Comparison of ENCODE assay signal across 8 cellular contexts in genomic region chr2:11743846-11744553, GRCh38. TPM values are rescaled to one million over a fixed set of nuclear protein-coding genes. Genes with fewer than 3 reads are reported as not detected.
DNase-seq lines count a peak whose midpoint lies in the region; ATAC-seq and TF ChIP-seq lines count a peak whose summit lies in the region.

No MANE protein-coding gene starts in this region.

- no peak overlapping the region for H3K27ac ChIP-seq in endodermal cell (ENCODE audit: low read depth, low read length)
- H3K27ac ChIP-seq in mesodermal cell (ENCODE audit: low read depth, low read length, severe bottlenecking) = peak overlapping the region; percentile 83

- no TSS peak for BruUV-seq in Calu3 (replicated peaks; lab: Mats Ljungman, UMichigan)

- WGBS in endodermal cell (ENCODE audit: insufficient coverage in 1 of 2, insufficient read length in 1 of 2), 2 experiments = 37 to 44% methylated on average over 7 to 10 of the region's 10 CpGs
- WGBS in mesodermal cell (ENCODE audit: insufficient coverage in 2 of 2), 2 experiments = 26 to 28% methylated on average over 8 to 10 of the region's 10 CpGs

- H3K4me1 Mint-ChIP-seq in Calu3 (ENCODE audit: low read depth, unreplicated experiment) (peaks cover 66% of the 10 kb centered on the region), endodermal cell (peaks cover 38% of the 10 kb centered on the region)

- H3K27ac Mint-ChIP-seq in Calu3 (ENCODE audit: unreplicated experiment) = peak overlapping the region; percentile 89
- peak overlapping the region; percentile 83 for H3K27ac Mint-ChIP-seq in endodermal cell

- H3K4me1 ChIP-seq in NT2/D1 (ENCODE audit: insufficient read depth, insufficient read length) (peaks cover 14% of the 10 kb centered on the region), endodermal cell (ENCODE audit: control insufficient read depth, insufficient read depth, low read length) (peaks cover 9% of the 10 kb centered on the region), mesodermal cell (ENCODE audit: control insufficient read depth, insufficient read depth, low read length, poor library complexity, severe bottlenecking) (peaks cover 37% of the 10 kb centered on the region)

- peaks cover 21% of the 10 kb centered on the region for H3K27me3 ChIP-seq in NT2/D1 (ENCODE audit: insufficient read depth, insufficient read length)
- no peaks in the 10 kb centered on the region for H3K27me3 ChIP-seq in endodermal cell (ENCODE audit: control insufficient read depth, insufficient read depth, low read length, poor library complexity, severe bottlenecking)

- H3K27me3 Mint-ChIP-seq in Calu3 (ENCODE audit: unreplicated experiment) (no peaks in the 10 kb centered on the region), endodermal cell (ENCODE audit: insufficient read depth) (peaks cover 33% of the 10 kb centered on the region)

- CTCF ChIA-PET in Calu3 (lab: Charles Lee) = interaction anchor here (0.6 to 1.8 kb wide), 10 partner anchors 9 to 183 kb away, joined by 3 to 9 read pairs (median 4); no protein-coding TSS in a partner anchor

- ATAC-seq in GM21526 (IDR thresholded peaks at IDR 0.05; ENCODE audit: low FRiP score, unreplicated experiment) = peak; percentile 52

- H3K9ac ChIP-seq in NT2/D1 (ENCODE audit: insufficient read length, low read depth) = peak overlapping the region; percentile 33
- no peak overlapping the region for H3K9ac ChIP-seq in endodermal cell (ENCODE audit: extremely low read depth, low read length, poor library complexity, severe bottlenecking)

- H3K36me3 Mint-ChIP-seq in Calu3 (ENCODE audit: insufficient read depth, unreplicated experiment) (peaks cover 37% of the 10 kb centered on the region), endodermal cell (ENCODE audit: low read depth) (no peaks in the 10 kb centered on the region)

- H3K9me3 ChIP-seq in NT2/D1 (ENCODE audit: insufficient read depth, low read length) (no peaks in the 10 kb centered on the region), endodermal cell (ENCODE audit: control insufficient read depth, low read length) (no peaks in the 10 kb centered on the region), mesodermal cell (ENCODE audit: control insufficient read depth, low read length) (peaks cover 8% of the 10 kb centered on the region)

- no peaks in the 10 kb centered on the region for H3K9me3 Mint-ChIP-seq in Calu3 (ENCODE audit: low read depth, unreplicated experiment)
- H3K9me3 Mint-ChIP-seq in endodermal cell = no peaks in the 10 kb centered on the region

- intact Hi-C loops in Calu3 (cut with micrococcal nuclease; ENCODE audit: unreplicated experiment) = loop anchor here (2.0 kb wide), 1 partner anchor 33 kb away; no protein-coding TSS in a partner anchor

- H3K36me3 ChIP-seq in NT2/D1 (ENCODE audit: insufficient read depth, insufficient read length, low read length) (no peaks in the 10 kb centered on the region), endodermal cell (ENCODE audit: control insufficient read depth, insufficient read depth, low read length) (no peaks in the 10 kb centered on the region), mesodermal cell (ENCODE audit: control insufficient read depth, insufficient read depth, low read length) (no peaks in the 10 kb centered on the region)

- H3K4me3 Mint-ChIP-seq in Calu3 (ENCODE audit: low read depth, unreplicated experiment) = peak overlapping the region; percentile 43
- no peak overlapping the region for H3K4me3 Mint-ChIP-seq in endodermal cell

- peak; percentile 96 for DNase-seq in Calu3
- DNase-seq in HUDEP-2 (lab: John Stamatoyannopoulos, UW; ENCODE audit: unreplicated experiment in 76 of 76) = peak in 74 of 76 experiments; percentile 12 to 89 (median 68)
- DNase-seq in NT2/D1 (ENCODE audit: low read depth, low spot score) = peak; percentile 97
- DNase-seq in activated CD8-positive, alpha-beta memory T cell treated with anti-CD3 and anti-CD28 coated beads for 48 hours (ENCODE audit: low read depth in 2 of 3, low spot score in 2 of 3) = peak in 2 of 3 experiments; percentile 50 to 57
- DNase-seq in endodermal cell = peak; percentile 96
- DNase-seq in stimulated activated CD8-positive, alpha-beta memory T cell treated with anti-CD3 and anti-CD28 coated beads, Interleukin-15, amount 100 ng/mL, for 48 hours (ENCODE audit: low read depth in 2 of 2) = peak; percentile 73 to 80

- TF ChIP-seq CTCF in Calu3 (IDR thresholded peaks at IDR 0.05; ENCODE audit: unreplicated experiment) (no peak), endodermal cell (conservative IDR thresholded peaks at IDR 0.05) (no peak)

- H3K4me3 ChIP-seq in NT2/D1 (ENCODE audit: insufficient read length, low read depth) = no peak overlapping the region
- peak overlapping the region; percentile 34 for H3K4me3 ChIP-seq in endodermal cell (ENCODE audit: low read length)
- peak overlapping the region; percentile 12 for H3K4me3 ChIP-seq in mesodermal cell (ENCODE audit: extremely low read depth, insufficient read depth, low read length, poor library complexity, severe bottlenecking)

RNA-seq across cellular contexts. Expression of gene LPIN1, which starts 2.4 kb away (rescaled TPM):
- 46.2 and 53.5 TPM in 2 replicates for total RNA-seq in Calu3 (2022)
- 10 to 100 TPM; 23.9 to 24.3 TPM for total RNA-seq in endodermal cell
- polyA plus RNA-seq in endodermal cell (2013, experiment 1 of 2) = 20.8 TPM
- 17.4 TPM for polyA plus RNA-seq in endodermal cell (2013, experiment 2 of 2)
- polyA plus RNA-seq in mesodermal cell (2013, experiment 1 of 2) = 25.5 TPM
- 24.2 TPM for polyA plus RNA-seq in mesodermal cell (2013, experiment 2 of 2)
